In genomic region chr12:107515446-107515958, GRCh38 we compare ENCODE assay signal across 8 cellular contexts.
DNase-seq lines count a peak whose midpoint lies in the region; TF ChIP-seq lines count a peak whose summit lies in the region.

No MANE protein-coding gene starts in this region.

- H3K4me1 ChIP-seq in skeletal muscle tissue (ENCODE audit: control insufficient read depth in 3 of 3, insufficient read depth in 3 of 3, low read length in 3 of 3) (no peaks in the 10 kb centered on the region), Caco-2 (no peaks in the 10 kb centered on the region)

- no TSS peak for BruUV-seq in Caco-2 (replicated peaks; lab: Mats Ljungman, UMichigan)

- no peak overlapping the region for H3K9ac ChIP-seq in skeletal muscle tissue (ENCODE audit: low read depth in 1 of 3, low read length in 3 of 3)

- H3K27ac ChIP-seq in skeletal muscle tissue (ENCODE audit: low read depth, low read length) (peak overlapping the region; percentile 71), WERI-Rb-1 (no peak overlapping the region)

- H3K9me3 ChIP-seq in skeletal muscle tissue (ENCODE audit: control insufficient read depth in 3 of 3, low read length in 3 of 3) (no peaks in the 10 kb centered on the region), WERI-Rb-1 (ENCODE audit: severe bottlenecking) (no peaks in the 10 kb centered on the region), Caco-2 (no peaks in the 10 kb centered on the region)

- no peak overlapping the region for H3K4me3 ChIP-seq in skeletal muscle tissue (ENCODE audit: low read length in 3 of 3)
- no peak overlapping the region for H3K4me3 ChIP-seq in WERI-Rb-1 (ENCODE audit: low read depth, low read length)
- no peak overlapping the region for H3K4me3 ChIP-seq in Caco-2 (ENCODE audit: low read depth, low read length)

- CTCF ChIA-PET in activated naive CD4-positive, alpha-beta T cell treated with anti-CD3 and anti-CD28 coated beads for 36 hours (lab: Charles Lee), result no interaction called here
- CTCF ChIA-PET in activated naive CD4-positive, alpha-beta T cell treated with anti-CD3 and anti-CD28 coated beads, Interleukin-2, amount 10 ng/mL, durations not matched to agents 7 days and 5 days (lab: Charles Lee), result no interaction called here
- CTCF ChIA-PET in Caco-2 (lab: Charles Lee), result no interaction called here

- no peak overlapping the region for H3K27ac Mint-ChIP-seq in activated naive CD4-positive, alpha-beta T cell treated with anti-CD3 and anti-CD28 coated beads for 36 hours
- no peak overlapping the region for H3K27ac Mint-ChIP-seq in activated naive CD4-positive, alpha-beta T cell treated with anti-CD3 and anti-CD28 coated beads, Interleukin-2, amount 10 ng/mL, durations not matched to agents 7 days and 5 days
- H3K27ac Mint-ChIP-seq in Caco-2 (ENCODE audit: unreplicated experiment), result no peak overlapping the region

- peak; percentile 64 for DNase-seq in activated naive CD4-positive, alpha-beta T cell treated with anti-CD3 and anti-CD28 coated beads for 36 hours
- DNase-seq in activated naive CD4-positive, alpha-beta T cell treated with anti-CD3 and anti-CD28 coated beads, Interleukin-2, amount 10 ng/mL, durations not matched to agents 7 days and 5 days, result no peak
- DNase-seq in SW480 (ENCODE audit: low spot score) (peak; percentile 58), fibroblast of gingiva (ENCODE audit: low read depth) (peak; percentile 70), KBM-7 (no peak), WERI-Rb-1 (no peak), Caco-2 (no peak)

- POLR2A ChIA-PET in Caco-2 (lab: Charles Lee), result no interaction called here

- H3K27me3 Mint-ChIP-seq in activated naive CD4-positive, alpha-beta T cell treated with anti-CD3 and anti-CD28 coated beads for 36 hours (ENCODE audit: low read depth), result no peaks in the 10 kb centered on the region
- no peaks in the 10 kb centered on the region for H3K27me3 Mint-ChIP-seq in activated naive CD4-positive, alpha-beta T cell treated with anti-CD3 and anti-CD28 coated beads, Interleukin-2, amount 10 ng/mL, durations not matched to agents 7 days and 5 days
- peaks cover 11% of the 10 kb centered on the region for H3K27me3 Mint-ChIP-seq in Caco-2 (ENCODE audit: insufficient read depth, unreplicated experiment)

- peaks cover under 1% of the 10 kb centered on the region for H3K9me3 Mint-ChIP-seq in activated naive CD4-positive, alpha-beta T cell treated with anti-CD3 and anti-CD28 coated beads for 36 hours
- H3K9me3 Mint-ChIP-seq in activated naive CD4-positive, alpha-beta T cell treated with anti-CD3 and anti-CD28 coated beads, Interleukin-2, amount 10 ng/mL, durations not matched to agents 7 days and 5 days, result no peaks in the 10 kb centered on the region
- H3K9me3 Mint-ChIP-seq in Caco-2 (ENCODE audit: unreplicated experiment), result no peaks in the 10 kb centered on the region

- H3K4me1 Mint-ChIP-seq in activated naive CD4-positive, alpha-beta T cell treated with anti-CD3 and anti-CD28 coated beads for 36 hours (ENCODE audit: low read depth), result peaks cover 12% of the 10 kb centered on the region
- peaks cover 11% of the 10 kb centered on the region for H3K4me1 Mint-ChIP-seq in activated naive CD4-positive, alpha-beta T cell treated with anti-CD3 and anti-CD28 coated beads, Interleukin-2, amount 10 ng/mL, durations not matched to agents 7 days and 5 days
- no peaks in the 10 kb centered on the region for H3K4me1 Mint-ChIP-seq in Caco-2 (ENCODE audit: low read depth, unreplicated experiment)

- H3K36me3 Mint-ChIP-seq in activated naive CD4-positive, alpha-beta T cell treated with anti-CD3 and anti-CD28 coated beads for 36 hours (ENCODE audit: low read depth), result peaks cover 15% of the 10 kb centered on the region
- peaks cover 3% of the 10 kb centered on the region for H3K36me3 Mint-ChIP-seq in activated naive CD4-positive, alpha-beta T cell treated with anti-CD3 and anti-CD28 coated beads, Interleukin-2, amount 10 ng/mL, durations not matched to agents 7 days and 5 days
- H3K36me3 Mint-ChIP-seq in Caco-2 (ENCODE audit: insufficient read depth, unreplicated experiment), result no peaks in the 10 kb centered on the region

- no peaks in the 10 kb centered on the region for H3K36me3 ChIP-seq in skeletal muscle tissue (ENCODE audit: control insufficient read depth in 3 of 3, insufficient read depth in 3 of 3, low read length in 3 of 3)
- H3K36me3 ChIP-seq in WERI-Rb-1, result no peaks in the 10 kb centered on the region
- no peaks in the 10 kb centered on the region for H3K36me3 ChIP-seq in Caco-2 (ENCODE audit: control insufficient read depth, insufficient read depth, low read length)

- in situ Hi-C loops in KBM-7 (cut with MboI; ENCODE audit: low pct_unique_long_range_greater_than_20kb, low sequenced_read_pairs), result no loop called here

- TF ChIP-seq CTCF in WERI-Rb-1 (IDR thresholded peaks at IDR 0.05; ENCODE audit: low read depth, low read length), result no peak
- TF ChIP-seq CTCF in Caco-2 (IDR thresholded peaks at IDR 0.05; ENCODE audit: insufficient read depth in 1 of 2, low read depth in 1 of 2, low read length in 1 of 2, severe bottlenecking in 1 of 2, unreplicated experiment in 1 of 2), result no peak

- no peaks in the 10 kb centered on the region for H3K27me3 ChIP-seq in skeletal muscle tissue (ENCODE audit: control insufficient read depth in 3 of 3, insufficient read depth in 3 of 3, low read length in 3 of 3)
- H3K27me3 ChIP-seq in WERI-Rb-1 (ENCODE audit: insufficient read depth, low read depth, severe bottlenecking), result no peaks in the 10 kb centered on the region
- no peaks in the 10 kb centered on the region for H3K27me3 ChIP-seq in Caco-2 (replicated peaks; ENCODE audit: control insufficient read depth, insufficient read depth, low read length)

- intact Hi-C loops in activated naive CD4-positive, alpha-beta T cell treated with anti-CD3 and anti-CD28 coated beads for 36 hours (cut with micrococcal nuclease), result loop anchor here (1.0 kb wide), 1 partner anchor 45 kb away; no protein-coding TSS in a partner anchor
- intact Hi-C loops in Caco-2 (cut with micrococcal nuclease; ENCODE audit: unreplicated experiment), result no loop called here

- H3K4me3 Mint-ChIP-seq in activated naive CD4-positive, alpha-beta T cell treated with anti-CD3 and anti-CD28 coated beads for 36 hours, result no peak overlapping the region
- H3K4me3 Mint-ChIP-seq in activated naive CD4-positive, alpha-beta T cell treated with anti-CD3 and anti-CD28 coated beads, Interleukin-2, amount 10 ng/mL, durations not matched to agents 7 days and 5 days, result no peak overlapping the region
- no peak overlapping the region for H3K4me3 Mint-ChIP-seq in Caco-2 (ENCODE audit: unreplicated experiment)

Comparison
In these comparisons a context has a peak if more than half of its experiments do, and no peak if none do; other contexts are left out.
1. DNase-seq: peak in activated naive CD4-positive, alpha-beta T cell treated with anti-CD3 and anti-CD28 coated beads for 36 hours (single experiment), SW480 (single experiment) and fibroblast of gingiva (single experiment); none in activated naive CD4-positive, alpha-beta T cell treated with anti-CD3 and anti-CD28 coated beads, Interleukin-2, amount 10 ng/mL, durations not matched to agents 7 days and 5 days (single experiment), KBM-7 (single experiment), WERI-Rb-1 (single experiment) and Caco-2 (0 of 2).